In genomic region chr17:79160980-79161621, GRCh38 we compare ENCODE assay signal across 12 cellular contexts.
DNase-seq lines count a peak whose midpoint lies in the region; ATAC-seq and TF ChIP-seq lines count a peak whose summit lies in the region.
"Had no signal": no experiment of that assay in that cellular context is flagged by ENCODE, and none has a peak within 500 bp of the region (broad histone marks: within the 10 kb centered on the region; RNA-seq: fewer than 3 reads in every experiment).

No MANE protein-coding gene starts in this region.

- POLR2A ChIA-PET in activated CD8-positive, alpha-beta T cell treated with anti-CD3 and anti-CD28 coated beads for 36 hours (lab: Charles Lee) = no interaction called here

- no peak overlapping the region for H3K14ac ChIP-seq in mesenchymal stem cell (ENCODE audit: low read length in 2 of 2)

- no peak overlapping the region for H3K18ac ChIP-seq in mesenchymal stem cell (ENCODE audit: low read depth in 1 of 2, low read length in 2 of 2)

- ATAC-seq in activated CD8-positive, alpha-beta T cell treated with anti-CD3 and anti-CD28 coated beads for 36 hours = peak; percentile 94
- ATAC-seq in HG03025 (IDR thresholded peaks at IDR 0.05; ENCODE audit: low FRiP score, unreplicated experiment) = no peak
- no peak for ATAC-seq in GM18517 (IDR thresholded peaks at IDR 0.05; ENCODE audit: unreplicated experiment)
- no peak for ATAC-seq in HG02852 (IDR thresholded peaks at IDR 0.05; ENCODE audit: unreplicated experiment)
- ATAC-seq: Right ventricle myocardium inferior had no signal

- no peaks in the 10 kb centered on the region for H3K27me3 Mint-ChIP-seq in activated CD8-positive, alpha-beta T cell treated with anti-CD3 and anti-CD28 coated beads for 36 hours

- peak overlapping the region; percentile 31 for H2AFZ ChIP-seq in mesenchymal stem cell (ENCODE audit: low read depth, low read length)

- peaks cover 10% of the 10 kb centered on the region for H3K4me1 Mint-ChIP-seq in activated CD8-positive, alpha-beta T cell treated with anti-CD3 and anti-CD28 coated beads for 36 hours (ENCODE audit: low read depth)

- no peak overlapping the region for H2BK12ac ChIP-seq in mesenchymal stem cell (ENCODE audit: low read length in 2 of 2)

- H3K27me3 ChIP-seq in mesenchymal stem cell (ENCODE audit: control insufficient read depth in 1 of 2, insufficient read depth in 1 of 2, low read length in 2 of 2) = peaks cover 7 to 88% of the 10 kb centered on the region in 2 experiments

- peaks cover 2% of the 10 kb centered on the region for H3K4me1 ChIP-seq in mesenchymal stem cell (ENCODE audit: control insufficient read depth, insufficient read depth, low read depth, low read length)
- H3K4me1 ChIP-seq: upper lobe of left lung had no signal

- H4K91ac ChIP-seq in mesenchymal stem cell (ENCODE audit: low read length) = no peak overlapping the region

- no peak overlapping the region for H3K27ac ChIP-seq in mesenchymal stem cell (ENCODE audit: low read length, poor library complexity, severe bottlenecking)
- H3K27ac ChIP-seq: upper lobe of left lung had no signal

- H3K4ac ChIP-seq in mesenchymal stem cell (ENCODE audit: low read depth in 1 of 2, low read length in 2 of 2) = no peak overlapping the region

- H3K79me1 ChIP-seq in mesenchymal stem cell (replicated peaks; ENCODE audit: low read length, poor library complexity, severe bottlenecking) = no peaks in the 10 kb centered on the region

- no peak overlapping the region for H2BK5ac ChIP-seq in mesenchymal stem cell (ENCODE audit: low read depth, low read length, poor library complexity, severe bottlenecking)

- H2BK120ac ChIP-seq in mesenchymal stem cell (ENCODE audit: low read depth, low read length) = no peak overlapping the region

- H3K9ac ChIP-seq in mesenchymal stem cell (ENCODE audit: low read length) = no peak overlapping the region

- H3K27ac Mint-ChIP-seq in activated CD8-positive, alpha-beta T cell treated with anti-CD3 and anti-CD28 coated beads for 36 hours = peak overlapping the region; percentile 79

- DNase-seq in NCI-H2029 (lab: John Stamatoyannopoulos, UW) (peak; percentile 35), NCI-H2029 treated with DMSO at 0.1 percent for 48 hours (lab: John Stamatoyannopoulos, UW) (no peak), H4 (ENCODE audit: low spot score) (peak; percentile 79), mesenchymal stem cell (no peak)
- DNase-seq in activated CD8-positive, alpha-beta T cell treated with anti-CD3 and anti-CD28 coated beads for 36 hours = peak; percentile 72
- DNase-seq: ACHN; effector CD8-positive, alpha-beta T cell had no signal

- no peak overlapping the region for H3K23ac ChIP-seq in mesenchymal stem cell (ENCODE audit: low read length in 2 of 2)

- H3K4me3 ChIP-seq in mesenchymal stem cell (ENCODE audit: insufficient read depth in 1 of 2, low read depth in 1 of 2, low read length in 2 of 2) = no peak overlapping the region
- H3K4me3 ChIP-seq: upper lobe of left lung had no signal

- no peak for TF ChIP-seq CTCF in activated CD8-positive, alpha-beta T cell treated with anti-CD3 and anti-CD28 coated beads for 36 hours (IDR thresholded peaks at IDR 0.05)

- no peaks in the 10 kb centered on the region for H3K9me3 ChIP-seq in mesenchymal stem cell (ENCODE audit: control insufficient read depth, low read length)
- H3K9me3 ChIP-seq: upper lobe of left lung had no signal

- H2BK15ac ChIP-seq in mesenchymal stem cell (ENCODE audit: low read depth, poor library complexity, severe bottlenecking) = no peak overlapping the region

- no peaks in the 10 kb centered on the region for H3K36me3 ChIP-seq in mesenchymal stem cell (ENCODE audit: control insufficient read depth in 1 of 2, insufficient read depth in 2 of 2, low read depth in 1 of 2, low read length in 2 of 2)
- H3K36me3 ChIP-seq: upper lobe of left lung had no signal

- intact Hi-C loops in activated CD8-positive, alpha-beta T cell treated with anti-CD3 and anti-CD28 coated beads for 36 hours (cut with micrococcal nuclease) = no loop called here

- no peaks in the 10 kb centered on the region for H3K9me3 Mint-ChIP-seq in activated CD8-positive, alpha-beta T cell treated with anti-CD3 and anti-CD28 coated beads for 36 hours

- WGBS in mesenchymal stem cell = 58% methylated on average over 11 of the region's 14 CpGs

- CTCF ChIA-PET in activated CD8-positive, alpha-beta T cell treated with anti-CD3 and anti-CD28 coated beads for 36 hours (lab: Charles Lee) = interaction anchor here (1.1 to 1.3 kb wide), 2 partner anchors 73 to 96 kb away, joined by 3 read pairs; no protein-coding TSS in a partner anchor

- no peak overlapping the region for H3K4me3 Mint-ChIP-seq in activated CD8-positive, alpha-beta T cell treated with anti-CD3 and anti-CD28 coated beads for 36 hours

- no peak overlapping the region for H4K8ac ChIP-seq in mesenchymal stem cell (ENCODE audit: low read length)

- no peak overlapping the region for H3K4me2 ChIP-seq in mesenchymal stem cell (ENCODE audit: low read length, poor library complexity, severe bottlenecking)

- no peak overlapping the region for H2AK5ac ChIP-seq in mesenchymal stem cell (ENCODE audit: low read length, severe bottlenecking)

- H3K36me3 Mint-ChIP-seq in activated CD8-positive, alpha-beta T cell treated with anti-CD3 and anti-CD28 coated beads for 36 hours (ENCODE audit: low read depth) = no peaks in the 10 kb centered on the region

Comparison
In these comparisons a context has a peak if more than half of its experiments do, and no peak if none do; other contexts are left out.
1. DNase-seq: peak in NCI-H2029 (single experiment), H4 (single experiment) and activated CD8-positive, alpha-beta T cell treated with anti-CD3 and anti-CD28 coated beads for 36 hours (single experiment); none in NCI-H2029 treated with DMSO at 0.1 percent for 48 hours (single experiment) and mesenchymal stem cell (single experiment).